1 cellular context compared by ENCODE assay signal in the genomic region with DNA sequence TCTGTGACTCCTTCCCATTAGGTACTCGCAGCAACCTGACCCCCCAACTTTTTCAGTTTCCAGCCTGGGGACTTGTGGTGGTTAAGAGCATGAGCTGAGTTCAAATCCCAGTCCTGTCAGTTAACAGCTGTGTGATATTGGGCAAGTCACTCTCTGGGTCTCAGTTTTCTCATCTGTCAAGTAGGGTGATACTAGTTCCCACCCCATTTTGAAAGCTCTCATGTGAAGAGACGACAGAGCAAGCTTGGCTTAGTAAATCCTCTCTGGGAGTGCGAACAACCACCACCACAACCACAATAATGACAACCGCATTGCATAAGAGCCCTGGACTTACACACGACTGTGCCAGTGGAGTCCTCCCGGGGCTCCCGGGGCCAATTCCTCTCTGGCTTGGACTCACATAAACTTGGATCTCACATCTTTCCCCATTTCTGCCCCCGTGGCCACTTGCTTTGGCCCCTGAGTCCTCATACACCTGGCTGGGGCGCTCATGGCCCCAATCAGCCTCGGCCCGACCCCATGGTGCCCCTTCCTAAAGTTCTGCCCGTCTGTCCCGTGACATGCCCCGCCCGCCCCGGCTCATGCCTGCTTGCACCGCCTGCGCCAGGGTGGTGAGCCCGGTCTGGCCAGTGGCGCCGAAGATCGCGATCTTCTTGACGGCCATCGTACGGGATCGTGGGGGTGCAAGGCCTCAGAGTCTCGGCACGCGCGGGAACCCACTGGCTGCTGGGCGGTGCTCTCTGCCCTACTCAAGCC.
TF ChIP-seq lines count a peak whose summit lies in the region.

A gene (minus strand): TSS at position 721 of the 756 bp plus-strand sequence. CDS start 57 bp downstream, at position 664.

TF ChIP-seq in K562, 482 proteins besides CTCF, POLR2A, EP300 and RAD21 (continued from another document and continues in another):
- no peak for TF ChIP-seq ZNF124 (CRISPR knock-in tag; IDR thresholded peaks at IDR 0.05)
- TF ChIP-seq, protein P1, sequence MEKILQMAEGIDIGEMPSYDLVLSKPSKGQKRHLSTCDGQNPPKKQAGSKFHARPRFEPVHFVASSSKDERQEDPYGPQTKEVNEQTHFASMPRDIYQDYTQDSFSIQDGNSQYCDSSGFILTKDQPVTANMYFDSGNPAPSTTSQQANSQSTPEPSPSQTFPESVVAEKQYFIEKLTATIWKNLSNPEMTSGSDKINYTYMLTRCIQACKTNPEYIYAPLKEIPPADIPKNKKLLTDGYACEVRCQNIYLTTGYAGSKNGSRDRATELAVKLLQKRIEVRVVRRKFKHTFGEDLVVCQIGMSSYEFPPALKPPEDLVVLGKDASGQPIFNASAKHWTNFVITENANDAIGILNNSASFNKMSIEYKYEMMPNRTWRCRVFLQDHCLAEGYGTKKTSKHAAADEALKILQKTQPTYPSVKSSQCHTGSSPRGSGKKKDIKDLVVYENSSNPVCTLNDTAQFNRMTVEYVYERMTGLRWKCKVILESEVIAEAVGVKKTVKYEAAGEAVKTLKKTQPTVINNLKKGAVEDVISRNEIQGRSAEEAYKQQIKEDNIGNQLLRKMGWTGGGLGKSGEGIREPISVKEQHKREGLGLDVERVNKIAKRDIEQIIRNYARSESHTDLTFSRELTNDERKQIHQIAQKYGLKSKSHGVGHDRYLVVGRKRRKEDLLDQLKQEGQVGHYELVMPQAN (IDR thresholded peaks at IDR 0.05; ENCODE audit: borderline replicate concordance), result peak; percentile 66
- peak; percentile 45 to 71; a peak in 2 of 4 replicates for TF ChIP-seq HDAC1 (IDR thresholded peaks at IDR 0.05)
- TF ChIP-seq, protein P2, sequence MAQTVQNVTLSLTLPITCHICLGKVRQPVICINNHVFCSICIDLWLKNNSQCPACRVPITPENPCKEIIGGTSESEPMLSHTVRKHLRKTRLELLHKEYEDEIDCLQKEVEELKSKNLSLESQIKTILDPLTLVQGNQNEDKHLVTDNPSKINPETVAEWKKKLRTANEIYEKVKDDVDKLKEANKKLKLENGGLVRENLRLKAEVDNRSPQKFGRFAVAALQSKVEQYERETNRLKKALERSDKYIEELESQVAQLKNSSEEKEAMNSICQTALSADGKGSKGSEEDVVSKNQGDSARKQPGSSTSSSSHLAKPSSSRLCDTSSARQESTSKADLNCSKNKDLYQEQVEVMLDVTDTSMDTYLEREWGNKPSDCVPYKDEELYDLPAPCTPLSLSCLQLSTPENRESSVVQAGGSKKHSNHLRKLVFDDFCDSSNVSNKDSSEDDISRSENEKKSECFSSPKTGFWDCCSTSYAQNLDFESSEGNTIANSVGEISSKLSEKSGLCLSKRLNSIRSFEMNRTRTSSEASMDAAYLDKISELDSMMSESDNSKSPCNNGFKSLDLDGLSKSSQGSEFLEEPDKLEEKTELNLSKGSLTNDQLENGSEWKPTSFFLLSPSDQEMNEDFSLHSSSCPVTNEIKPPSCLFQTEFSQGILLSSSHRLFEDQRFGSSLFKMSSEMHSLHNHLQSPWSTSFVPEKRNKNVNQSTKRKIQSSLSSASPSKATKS (CRISPR knock-in tag; IDR thresholded peaks at IDR 0.05), result no peak
- TF ChIP-seq, protein P3, sequence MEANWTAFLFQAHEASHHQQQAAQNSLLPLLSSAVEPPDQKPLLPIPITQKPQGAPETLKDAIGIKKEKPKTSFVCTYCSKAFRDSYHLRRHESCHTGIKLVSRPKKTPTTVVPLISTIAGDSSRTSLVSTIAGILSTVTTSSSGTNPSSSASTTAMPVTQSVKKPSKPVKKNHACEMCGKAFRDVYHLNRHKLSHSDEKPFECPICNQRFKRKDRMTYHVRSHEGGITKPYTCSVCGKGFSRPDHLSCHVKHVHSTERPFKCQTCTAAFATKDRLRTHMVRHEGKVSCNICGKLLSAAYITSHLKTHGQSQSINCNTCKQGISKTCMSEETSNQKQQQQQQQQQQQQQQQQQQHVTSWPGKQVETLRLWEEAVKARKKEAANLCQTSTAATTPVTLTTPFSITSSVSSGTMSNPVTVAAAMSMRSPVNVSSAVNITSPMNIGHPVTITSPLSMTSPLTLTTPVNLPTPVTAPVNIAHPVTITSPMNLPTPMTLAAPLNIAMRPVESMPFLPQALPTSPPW (CRISPR knock-in tag; IDR thresholded peaks at IDR 0.05), result peak; percentile 11
- TF ChIP-seq, protein P4, sequence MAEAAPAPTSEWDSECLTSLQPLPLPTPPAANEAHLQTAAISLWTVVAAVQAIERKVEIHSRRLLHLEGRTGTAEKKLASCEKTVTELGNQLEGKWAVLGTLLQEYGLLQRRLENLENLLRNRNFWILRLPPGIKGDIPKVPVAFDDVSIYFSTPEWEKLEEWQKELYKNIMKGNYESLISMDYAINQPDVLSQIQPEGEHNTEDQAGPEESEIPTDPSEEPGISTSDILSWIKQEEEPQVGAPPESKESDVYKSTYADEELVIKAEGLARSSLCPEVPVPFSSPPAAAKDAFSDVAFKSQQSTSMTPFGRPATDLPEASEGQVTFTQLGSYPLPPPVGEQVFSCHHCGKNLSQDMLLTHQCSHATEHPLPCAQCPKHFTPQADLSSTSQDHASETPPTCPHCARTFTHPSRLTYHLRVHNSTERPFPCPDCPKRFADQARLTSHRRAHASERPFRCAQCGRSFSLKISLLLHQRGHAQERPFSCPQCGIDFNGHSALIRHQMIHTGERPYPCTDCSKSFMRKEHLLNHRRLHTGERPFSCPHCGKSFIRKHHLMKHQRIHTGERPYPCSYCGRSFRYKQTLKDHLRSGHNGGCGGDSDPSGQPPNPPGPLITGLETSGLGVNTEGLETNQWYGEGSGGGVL (CRISPR knock-in tag; IDR thresholded peaks at IDR 0.05), result no peak
- TF ChIP-seq, protein P5, sequence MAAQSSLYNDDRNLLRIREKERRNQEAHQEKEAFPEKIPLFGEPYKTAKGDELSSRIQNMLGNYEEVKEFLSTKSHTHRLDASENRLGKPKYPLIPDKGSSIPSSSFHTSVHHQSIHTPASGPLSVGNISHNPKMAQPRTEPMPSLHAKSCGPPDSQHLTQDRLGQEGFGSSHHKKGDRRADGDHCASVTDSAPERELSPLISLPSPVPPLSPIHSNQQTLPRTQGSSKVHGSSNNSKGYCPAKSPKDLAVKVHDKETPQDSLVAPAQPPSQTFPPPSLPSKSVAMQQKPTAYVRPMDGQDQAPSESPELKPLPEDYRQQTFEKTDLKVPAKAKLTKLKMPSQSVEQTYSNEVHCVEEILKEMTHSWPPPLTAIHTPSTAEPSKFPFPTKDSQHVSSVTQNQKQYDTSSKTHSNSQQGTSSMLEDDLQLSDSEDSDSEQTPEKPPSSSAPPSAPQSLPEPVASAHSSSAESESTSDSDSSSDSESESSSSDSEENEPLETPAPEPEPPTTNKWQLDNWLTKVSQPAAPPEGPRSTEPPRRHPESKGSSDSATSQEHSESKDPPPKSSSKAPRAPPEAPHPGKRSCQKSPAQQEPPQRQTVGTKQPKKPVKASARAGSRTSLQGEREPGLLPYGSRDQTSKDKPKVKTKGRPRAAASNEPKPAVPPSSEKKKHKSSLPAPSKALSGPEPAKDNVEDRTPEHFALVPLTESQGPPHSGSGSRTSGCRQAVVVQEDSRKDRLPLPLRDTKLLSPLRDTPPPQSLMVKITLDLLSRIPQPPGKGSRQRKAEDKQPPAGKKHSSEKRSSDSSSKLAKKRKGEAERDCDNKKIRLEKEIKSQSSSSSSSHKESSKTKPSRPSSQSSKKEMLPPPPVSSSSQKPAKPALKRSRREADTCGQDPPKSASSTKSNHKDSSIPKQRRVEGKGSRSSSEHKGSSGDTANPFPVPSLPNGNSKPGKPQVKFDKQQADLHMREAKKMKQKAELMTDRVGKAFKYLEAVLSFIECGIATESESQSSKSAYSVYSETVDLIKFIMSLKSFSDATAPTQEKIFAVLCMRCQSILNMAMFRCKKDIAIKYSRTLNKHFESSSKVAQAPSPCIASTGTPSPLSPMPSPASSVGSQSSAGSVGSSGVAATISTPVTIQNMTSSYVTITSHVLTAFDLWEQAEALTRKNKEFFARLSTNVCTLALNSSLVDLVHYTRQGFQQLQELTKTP (IDR thresholded peaks at IDR 0.05; ENCODE audit: low read depth in 1 of 2, partially characterized antibody in 2 of 2), result no peak
- TF ChIP-seq TBP (optimal IDR thresholded peaks at IDR 0.05; ENCODE audit: low read depth, low read length), result peak; percentile 80
- TF ChIP-seq FOXJ2 (tag; IDR thresholded peaks at IDR 0.05), result peak; percentile 57
- TF ChIP-seq ZNF589 (CRISPR knock-in tag; IDR thresholded peaks at IDR 0.05; ENCODE audit: low read depth), result peak; percentile 81; the same call in 1 of the 2 replicates
- TF ChIP-seq FOXM1 (IDR thresholded peaks at IDR 0.05; ENCODE audit: low read depth), result no peak
- peak; percentile 46; the same call in 1 of the 2 replicates for TF ChIP-seq FOXM1 (CRISPR knock-in tag; IDR thresholded peaks at IDR 0.05; ENCODE audit: low read depth)
- TF ChIP-seq SMAD4 (CRISPR knock-in tag; conservative IDR thresholded peaks at IDR 0.05), result peak; percentile 9; the same call in 1 of the 2 replicates
- TF ChIP-seq FOXA3 (CRISPR knock-in tag; conservative IDR thresholded peaks at IDR 0.05 in 1 of 2, IDR thresholded peaks at IDR 0.05 in 1 of 2), result peak in 1 of 2 experiments; percentile 74; a peak in 1 of 4 replicates
- no peak for TF ChIP-seq MCM2 (IDR thresholded peaks at IDR 0.05; ENCODE audit: low read depth)
- TF ChIP-seq, protein P6, sequence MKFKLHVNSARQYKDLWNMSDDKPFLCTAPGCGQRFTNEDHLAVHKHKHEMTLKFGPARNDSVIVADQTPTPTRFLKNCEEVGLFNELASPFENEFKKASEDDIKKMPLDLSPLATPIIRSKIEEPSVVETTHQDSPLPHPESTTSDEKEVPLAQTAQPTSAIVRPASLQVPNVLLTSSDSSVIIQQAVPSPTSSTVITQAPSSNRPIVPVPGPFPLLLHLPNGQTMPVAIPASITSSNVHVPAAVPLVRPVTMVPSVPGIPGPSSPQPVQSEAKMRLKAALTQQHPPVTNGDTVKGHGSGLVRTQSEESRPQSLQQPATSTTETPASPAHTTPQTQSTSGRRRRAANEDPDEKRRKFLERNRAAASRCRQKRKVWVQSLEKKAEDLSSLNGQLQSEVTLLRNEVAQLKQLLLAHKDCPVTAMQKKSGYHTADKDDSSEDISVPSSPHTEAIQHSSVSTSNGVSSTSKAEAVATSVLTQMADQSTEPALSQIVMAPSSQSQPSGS (CRISPR knock-in tag; IDR thresholded peaks at IDR 0.05), result no peak
- TF ChIP-seq CBX1 (IDR thresholded peaks at IDR 0.05; ENCODE audit: low read depth), result peak; percentile 96
- TF ChIP-seq, protein P7, sequence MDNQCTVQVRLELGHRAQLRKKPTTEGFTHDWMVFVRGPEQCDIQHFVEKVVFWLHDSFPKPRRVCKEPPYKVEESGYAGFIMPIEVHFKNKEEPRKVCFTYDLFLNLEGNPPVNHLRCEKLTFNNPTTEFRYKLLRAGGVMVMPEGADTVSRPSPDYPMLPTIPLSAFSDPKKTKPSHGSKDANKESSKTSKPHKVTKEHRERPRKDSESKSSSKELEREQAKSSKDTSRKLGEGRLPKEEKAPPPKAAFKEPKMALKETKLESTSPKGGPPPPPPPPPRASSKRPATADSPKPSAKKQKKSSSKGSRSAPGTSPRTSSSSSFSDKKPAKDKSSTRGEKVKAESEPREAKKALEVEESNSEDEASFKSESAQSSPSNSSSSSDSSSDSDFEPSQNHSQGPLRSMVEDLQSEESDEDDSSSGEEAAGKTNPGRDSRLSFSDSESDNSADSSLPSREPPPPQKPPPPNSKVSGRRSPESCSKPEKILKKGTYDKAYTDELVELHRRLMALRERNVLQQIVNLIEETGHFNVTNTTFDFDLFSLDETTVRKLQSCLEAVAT (IDR thresholded peaks at IDR 0.05), result peak in 1 of 2 experiments; percentile 57; a peak in 2 of 4 replicates
- peak; percentile 52 for TF ChIP-seq RBM22 (IDR thresholded peaks at IDR 0.05; ENCODE audit: low read depth, low read length, poor library complexity, severe bottlenecking)
- 0 out of 2 replicates have a peak, but pooled peaks have one; percentile 18 for TF ChIP-seq ZNF12 (CRISPR knock-in tag; IDR thresholded peaks at IDR 0.05)
- TF ChIP-seq ZBTB17 (CRISPR knock-in tag; IDR thresholded peaks at IDR 0.05), result 0 out of 2 replicates have a peak, but pooled peaks have one; percentile 13
- peak; percentile 55 for TF ChIP-seq FOXP1 (CRISPR knock-in tag; IDR thresholded peaks at IDR 0.05)
- no peak for TF ChIP-seq BRF1 (IDR thresholded peaks at IDR 0.05; ENCODE audit: borderline replicate concordance, extremely low read depth, insufficient read length)
- TF ChIP-seq POLR2AphosphoS5 (IDR thresholded peaks at IDR 0.05; ENCODE audit: control insufficient read depth, insufficient read depth, low read depth, low read length), result peak; percentile 77
- TF ChIP-seq TEAD4 (IDR thresholded peaks at IDR 0.05; ENCODE audit: low read length), result no peak
- no peak for TF ChIP-seq TEAD4 (CRISPR knock-in tag; IDR thresholded peaks at IDR 0.05; ENCODE audit: borderline replicate concordance)
- TF ChIP-seq, protein P8, sequence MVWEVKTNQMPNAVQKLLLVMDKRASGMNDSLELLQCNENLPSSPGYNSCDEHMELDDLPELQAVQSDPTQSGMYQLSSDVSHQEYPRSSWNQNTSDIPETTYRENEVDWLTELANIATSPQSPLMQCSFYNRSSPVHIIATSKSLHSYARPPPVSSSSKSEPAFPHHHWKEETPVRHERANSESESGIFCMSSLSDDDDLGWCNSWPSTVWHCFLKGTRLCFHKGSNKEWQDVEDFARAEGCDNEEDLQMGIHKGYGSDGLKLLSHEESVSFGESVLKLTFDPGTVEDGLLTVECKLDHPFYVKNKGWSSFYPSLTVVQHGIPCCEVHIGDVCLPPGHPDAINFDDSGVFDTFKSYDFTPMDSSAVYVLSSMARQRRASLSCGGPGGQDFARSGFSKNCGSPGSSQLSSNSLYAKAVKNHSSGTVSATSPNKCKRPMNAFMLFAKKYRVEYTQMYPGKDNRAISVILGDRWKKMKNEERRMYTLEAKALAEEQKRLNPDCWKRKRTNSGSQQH (CRISPR knock-in tag; IDR thresholded peaks at IDR 0.05), result peak; percentile 81
